1 cellular context compared by ENCODE assay signal in the genomic region with DNA sequence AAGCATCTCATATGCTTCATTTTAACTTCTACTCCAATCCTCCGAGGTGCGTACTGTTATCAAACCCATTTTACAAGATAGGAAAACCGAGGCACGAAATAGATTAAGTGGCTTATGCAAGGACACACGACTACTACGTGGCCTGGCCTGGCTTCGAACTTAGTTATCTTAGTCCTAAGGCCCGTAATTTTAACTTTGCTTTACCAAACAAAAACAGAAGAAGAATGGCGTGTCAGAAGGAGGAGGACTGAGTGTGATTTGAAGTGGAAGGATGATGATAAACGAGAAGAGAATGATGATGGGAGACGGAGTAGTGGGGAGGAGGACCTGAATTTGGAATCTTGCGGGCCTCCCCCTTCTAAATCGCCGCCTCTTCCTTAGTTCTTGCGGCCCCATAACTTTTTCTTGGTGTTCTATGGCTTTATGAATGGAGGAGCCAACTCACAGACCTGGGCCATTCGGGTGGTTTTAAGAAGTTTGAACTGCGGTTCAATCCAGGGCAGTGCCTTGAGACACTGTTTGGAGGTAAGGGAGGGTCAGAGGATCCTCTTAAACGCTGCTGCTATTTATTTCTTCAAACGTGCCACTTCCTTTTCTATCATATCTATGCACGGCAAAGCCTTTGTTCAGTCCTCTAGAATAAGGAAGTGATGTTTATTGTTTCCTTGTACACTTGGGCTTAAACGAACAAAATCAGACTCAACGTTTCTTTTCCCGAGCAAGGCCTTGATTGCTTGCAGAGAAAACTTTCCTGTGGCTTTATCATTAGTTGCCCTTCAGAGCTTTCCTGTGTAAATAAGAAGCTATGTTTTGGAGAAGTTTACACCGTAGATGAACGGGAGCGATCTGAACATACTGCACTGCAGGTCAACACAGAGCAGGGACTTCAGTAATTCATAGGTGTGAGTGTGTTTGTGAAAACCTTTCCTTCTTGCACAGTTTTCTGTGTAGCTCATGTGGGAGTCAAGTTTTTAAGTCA.
TF ChIP-seq lines count a peak whose summit lies in the region.

No MANE protein-coding gene starts in this region.

TF ChIP-seq in HCT116, 20 proteins besides CTCF, POLR2A, EP300 and RAD21 (continued from another document):
- TF ChIP-seq YY1 (IDR thresholded peaks at IDR 0.05; ENCODE audit: extremely low read depth, insufficient replicate concordance, low read depth, low read length): no peak
- TF ChIP-seq TCF7L2 (IDR thresholded peaks at IDR 0.05; ENCODE audit: borderline replicate concordance, extremely low read depth, insufficient read depth, insufficient read length): no peak
- no peak for TF ChIP-seq SRF (IDR thresholded peaks at IDR 0.05; ENCODE audit: low read depth)
- no peak for TF ChIP-seq EZH2 (IDR thresholded peaks at IDR 0.05)
- TF ChIP-seq SIN3A (IDR thresholded peaks at IDR 0.05; ENCODE audit: low read depth): no peak
